Comparison of ENCODE assay signal across 1 cellular context in genomic region chr21:33867849-33868248, GRCh38.
A peak's percentile ranks its signal among the peaks of the same experiment; 100 is the strongest.
TF ChIP-seq lines count a peak whose summit lies in the region.

No MANE protein-coding gene starts in this region.

TF ChIP-seq in K562, 482 proteins besides CTCF, POLR2A, EP300 and RAD21:
- peak; percentile 34; the same call in 1 of the 2 replicates for TF ChIP-seq SUPT5H (IDR thresholded peaks at IDR 0.05)
